Comparison of ENCODE assay signal across 38 cellular contexts in genomic region chr3:9496893-9497292, GRCh38. TPM values are rescaled to one million over a fixed set of nuclear protein-coding genes. Genes with fewer than 3 reads are reported as not detected.
"Had no signal": no experiment of that assay in that cellular context is flagged by ENCODE, and none has a peak within 500 bp of the region (broad histone marks: within the 10 kb centered on the region; RNA-seq: fewer than 3 reads in every experiment).

No MANE protein-coding gene starts in this region.

- DNase-seq: activated B cell treated with CpG ODN at 0.5 μM for 24 hours; activated CD4-positive, alpha-beta memory T cell treated with anti-CD3 and anti-CD28 coated beads for 36 hours; activated CD4-positive, alpha-beta T cell treated with anti-CD3 and anti-CD28 coated beads for 4 hours; activated CD4-positive, alpha-beta T cell treated with anti-CD3 and anti-CD28 coated beads, Interleukin-2, amount 10 ng/mL, durations not matched to agents 24 days and 14 days; activated CD4-positive, alpha-beta T cell treated with anti-CD3 and anti-CD28 coated beads, Interleukin-2, amount 50 U/mL, for 1 hour; activated CD4-positive, alpha-beta T cell treated with anti-CD3 and anti-CD28 coated beads, Interleukin-2, amount 50 U/mL, for 4 hours; activated CD4-positive, CD25-positive, alpha-beta regulatory T cell treated with anti-CD3 and anti-CD28 coated beads, Interleukin-2, amount 50 U/mL, for 72 hours; activated CD8-positive, alpha-beta memory T cell treated with anti-CD3 and anti-CD28 coated beads, Interleukin-2, amount 50 U/mL, for 4 hours; activated CD8-positive, alpha-beta T cell treated with anti-CD3 and anti-CD28 coated beads for 36 hours; activated effector memory CD4-positive, alpha-beta T cell treated with anti-CD3 and anti-CD28 coated beads, Interleukin-2, amount 50 U/mL, for 16 hours; activated gamma-delta T cell treated with Interleukin-2 at 50 U/mL for 16 hours; activated naive CD4-positive, alpha-beta T cell; activated naive CD4-positive, alpha-beta T cell treated with anti-CD3 and anti-CD28 coated beads for 36 hours; activated naive CD4-positive, alpha-beta T cell treated with anti-CD3 and anti-CD28 coated beads, Interleukin-2, amount 50 U/mL, for 16 hours; activated naive CD8-positive, alpha-beta T cell treated with anti-CD3 and anti-CD28 coated beads for 36 hours; activated T-cell treated with anti-CD3 and anti-CD28 coated beads for 4 hours; activated T-cell treated with anti-CD3 and anti-CD28 coated beads, Interleukin-2, amount 50 U/mL, for 1 hour; activated T-cell treated with anti-CD3 and anti-CD28 coated beads, Interleukin-2, amount 50 U/mL, for 4 hours; activated T-cell treated with anti-CD3 and anti-CD28 coated beads, Interleukin-2, amount 50 U/mL, for 72 hours; amygdala; anterior cingulate cortex; caudate nucleus; cerebellar nuclear complex; T-helper 2 cell; T-helper 9 cell had no signal

- H3K27ac ChIP-seq: ascending aorta, cardiac muscle cell, VCaP had no signal

- H3K27me3 ChIP-seq: ascending aorta had no signal

- H3K4me3 ChIP-seq: ascending aorta, cardiac muscle cell had no signal

- H3K36me3 Mint-ChIP-seq: activated CD4-positive, alpha-beta memory T cell treated with anti-CD3 and anti-CD28 coated beads for 36 hours; activated naive CD4-positive, alpha-beta T cell treated with anti-CD3 and anti-CD28 coated beads, Interleukin-2, amount 50 U/mL, for 72 hours had no signal

- H3K27ac Mint-ChIP-seq: activated B cell treated with CpG ODN at 0.5 μM for 24 hours; activated CD4-positive, alpha-beta memory T cell treated with anti-CD3 and anti-CD28 coated beads for 36 hours; activated CD4-positive, alpha-beta T cell treated with anti-CD3 and anti-CD28 coated beads, Interleukin-2, amount 10 ng/mL, durations not matched to agents 24 days and 14 days; activated CD8-positive, alpha-beta T cell treated with anti-CD3 and anti-CD28 coated beads for 36 hours; activated naive CD4-positive, alpha-beta T cell treated with anti-CD3 and anti-CD28 coated beads for 36 hours; activated naive CD8-positive, alpha-beta T cell treated with anti-CD3 and anti-CD28 coated beads for 36 hours; activated T-cell treated with anti-CD3 and anti-CD28 coated beads, Interleukin-2, amount 50 U/mL, for 72 hours; activated T-helper 1 cell treated with anti-CD3 and anti-CD28 coated beads, Interleukin-12 subunit alpha, Interleukin-12 subunit beta, Interleukin-2, Interleukin-4 antibody, amounts not matched to agents 30 ng/mL and 10 ng/mL and 1 ng/mL, durations not matched to agents 14 hours and 24 hours and 36 hours; activated T-helper 17 cell treated with anti-CD3 and anti-CD28 coated beads, Interleukin-2, amount 50 U/mL, for 72 hours; brain; T-helper 2 cell treated with Interferon-gamma antibody and Interleukin-4, amounts not matched to agents 5 μg/mL and 100 μg/mL, for 36 hours had no signal

- H3K36me3 ChIP-seq: ascending aorta, cardiac muscle cell had no signal

- H3K4me3 Mint-ChIP-seq: activated B cell treated with CpG ODN at 0.5 μM for 24 hours; activated CD4-positive, alpha-beta memory T cell treated with anti-CD3 and anti-CD28 coated beads for 36 hours; activated CD4-positive, alpha-beta T cell treated with anti-CD3 and anti-CD28 coated beads, Interleukin-2, amount 10 ng/mL, durations not matched to agents 24 days and 14 days; activated CD8-positive, alpha-beta T cell treated with anti-CD3 and anti-CD28 coated beads for 36 hours; activated naive CD4-positive, alpha-beta T cell treated with anti-CD3 and anti-CD28 coated beads for 36 hours; activated naive CD8-positive, alpha-beta T cell treated with anti-CD3 and anti-CD28 coated beads for 36 hours; activated T-cell treated with anti-CD3 and anti-CD28 coated beads, Interleukin-2, amount 50 U/mL, for 4 hours; activated T-cell treated with anti-CD3 and anti-CD28 coated beads, Interleukin-2, amount 50 U/mL, for 72 hours; activated T-helper 1 cell treated with anti-CD3 and anti-CD28 coated beads, Interleukin-12 subunit alpha, Interleukin-12 subunit beta, Interleukin-2, Interleukin-4 antibody, amounts not matched to agents 30 ng/mL and 10 ng/mL and 1 ng/mL, durations not matched to agents 14 hours and 24 hours and 36 hours; activated T-helper 17 cell treated with anti-CD3 and anti-CD28 coated beads, Interleukin-2, amount 50 U/mL, for 72 hours; brain; central memory CD8-positive, alpha-beta T cell; T-helper 2 cell treated with Interferon-gamma antibody and Interleukin-4, amounts not matched to agents 5 μg/mL and 100 μg/mL, for 36 hours had no signal

- ATAC-seq: activated CD8-positive, alpha-beta T cell treated with anti-CD3 and anti-CD28 coated beads for 36 hours; activated naive CD4-positive, alpha-beta T cell treated with anti-CD3 and anti-CD28 coated beads, Interleukin-2, amount 50 U/mL, for 72 hours; activated T-cell treated with anti-CD3 and anti-CD28 coated beads, Interleukin-2, amount 50 U/mL, for 4 hours; activated T-cell treated with anti-CD3 and anti-CD28 coated beads, Interleukin-2, amount 50 U/mL, for 72 hours; activated T-helper 17 cell treated with anti-CD3 and anti-CD28 coated beads, Interleukin-2, amount 50 U/mL, for 72 hours had no signal

- H3K9me3 Mint-ChIP-seq: activated B cell treated with CpG ODN at 0.5 μM for 24 hours; activated CD4-positive, alpha-beta memory T cell treated with anti-CD3 and anti-CD28 coated beads for 36 hours; activated CD4-positive, alpha-beta T cell treated with anti-CD3 and anti-CD28 coated beads, Interleukin-2, amount 10 ng/mL, durations not matched to agents 24 days and 14 days; activated CD8-positive, alpha-beta T cell treated with anti-CD3 and anti-CD28 coated beads for 36 hours; activated naive CD4-positive, alpha-beta T cell treated with anti-CD3 and anti-CD28 coated beads for 36 hours; activated naive CD4-positive, alpha-beta T cell treated with anti-CD3 and anti-CD28 coated beads, Interleukin-2, amount 50 U/mL, for 72 hours; activated naive CD8-positive, alpha-beta T cell treated with anti-CD3 and anti-CD28 coated beads for 36 hours; activated T-cell treated with anti-CD3 and anti-CD28 coated beads, Interleukin-2, amount 50 U/mL, for 4 hours; activated T-helper 1 cell treated with anti-CD3 and anti-CD28 coated beads, Interleukin-12 subunit alpha, Interleukin-12 subunit beta, Interleukin-2, Interleukin-4 antibody, amounts not matched to agents 30 ng/mL and 10 ng/mL and 1 ng/mL, durations not matched to agents 14 hours and 24 hours and 36 hours; activated T-helper 17 cell treated with anti-CD3 and anti-CD28 coated beads, Interleukin-2, amount 50 U/mL, for 72 hours; brain; central memory CD8-positive, alpha-beta T cell; T-helper 2 cell treated with Interferon-gamma antibody and Interleukin-4, amounts not matched to agents 5 μg/mL and 100 μg/mL, for 36 hours had no signal

- H3K9me3 ChIP-seq: ascending aorta had no signal

- FAIRE-seq: bronchial epithelial cell, TTC549 had no signal

RNA-seq across cellular contexts. Expression of gene LHFPL4, which starts 56.7 kb away (rescaled TPM):
- total RNA-seq: activated B cell treated with CpG ODN at 0.5 μM for 24 hours; activated CD4-positive, alpha-beta memory T cell treated with anti-CD3 and anti-CD28 coated beads for 36 hours; activated CD4-positive, alpha-beta T cell treated with anti-CD3 and anti-CD28 coated beads, Interleukin-2, amount 10 ng/mL, durations not matched to agents 24 days and 14 days; activated CD8-positive, alpha-beta memory T cell treated with anti-CD3 and anti-CD28 coated beads for 36 hours; activated CD8-positive, alpha-beta T cell treated with anti-CD3 and anti-CD28 coated beads for 36 hours; activated naive CD4-positive, alpha-beta T cell treated with anti-CD3 and anti-CD28 coated beads for 36 hours; activated naive CD4-positive, alpha-beta T cell treated with anti-CD3 and anti-CD28 coated beads, Interleukin-2, amount 50 U/mL, for 72 hours; activated naive CD8-positive, alpha-beta T cell treated with anti-CD3 and anti-CD28 coated beads for 36 hours; activated T-cell treated with anti-CD3 and anti-CD28 coated beads, Interleukin-2, amount 50 U/mL, for 4 hours; activated T-cell treated with anti-CD3 and anti-CD28 coated beads, Interleukin-2, amount 50 U/mL, for 72 hours; activated T-helper 1 cell treated with anti-CD3 and anti-CD28 coated beads, Interleukin-12 subunit alpha, Interleukin-12 subunit beta, Interleukin-2, Interleukin-4 antibody, amounts not matched to agents 30 ng/mL and 10 ng/mL and 1 ng/mL, durations not matched to agents 14 hours and 24 hours and 36 hours; activated T-helper 17 cell treated with anti-CD3 and anti-CD28 coated beads, Interleukin-2, amount 50 U/mL, for 72 hours; ascending aorta; bronchial epithelial cell; cardiac muscle cell; chondrocyte had no signal
